In genomic region chr16:64580558-64580957, GRCh38 we compare ENCODE assay signal across 25 cellular contexts.
"Had no signal": no experiment of that assay in that cellular context is flagged by ENCODE, and none has a peak within 500 bp of the region (broad histone marks: within the 10 kb centered on the region; RNA-seq: fewer than 3 reads in every experiment).

No MANE protein-coding gene starts in this region.

- H3K9me3 Mint-ChIP-seq: activated T-helper 17 cell treated with anti-CD3 and anti-CD28 coated beads, Interleukin-2, amount 50 U/mL, for 72 hours had no signal

- ATAC-seq: activated T-helper 17 cell treated with anti-CD3 and anti-CD28 coated beads, Interleukin-2, amount 50 U/mL, for 72 hours had no signal

- H3K36me3 Mint-ChIP-seq: activated naive CD8-positive, alpha-beta T cell; brain had no signal

- H3K4me1 Mint-ChIP-seq: activated B cell treated with CpG ODN at 0.5 μM for 24 hours; activated CD4-positive, alpha-beta memory T cell treated with anti-CD3 and anti-CD28 coated beads, Interleukin-2, amount 10 ng/mL, durations not matched to agents 7 days and 5 days; activated CD4-positive, alpha-beta T cell treated with anti-CD3 and anti-CD28 coated beads, Interleukin-2, amount 10 ng/mL, durations not matched to agents 7 days and 5 days; activated T-helper 17 cell treated with anti-CD3 and anti-CD28 coated beads, Interleukin-2, amount 50 U/mL, for 72 hours; brain; central memory CD8-positive, alpha-beta T cell had no signal

- H3K4me3 Mint-ChIP-seq: activated B cell treated with CpG ODN at 0.5 μM for 24 hours; activated CD4-positive, alpha-beta memory T cell treated with anti-CD3 and anti-CD28 coated beads, Interleukin-2, amount 10 ng/mL, durations not matched to agents 7 days and 5 days; activated CD4-positive, alpha-beta T cell treated with anti-CD3 and anti-CD28 coated beads, Interleukin-2, amount 10 ng/mL, durations not matched to agents 7 days and 5 days; activated naive CD4-positive, alpha-beta T cell treated with anti-CD3 and anti-CD28 coated beads for 36 hours; activated naive CD8-positive, alpha-beta T cell; activated T-helper 17 cell treated with anti-CD3 and anti-CD28 coated beads, Interleukin-2, amount 50 U/mL, for 72 hours; brain; central memory CD8-positive, alpha-beta T cell; T-helper 1 cell treated with Interleukin-12 subunit alpha and Interleukin-12 subunit beta and Interleukin-4 antibody, amounts not matched to agents 30 μg/mL and 1 μg/mL, for 36 hours had no signal

- H3K27me3 Mint-ChIP-seq: activated B cell treated with CpG ODN at 0.5 μM for 24 hours; activated CD4-positive, alpha-beta memory T cell treated with anti-CD3 and anti-CD28 coated beads, Interleukin-2, amount 10 ng/mL, durations not matched to agents 7 days and 5 days; activated CD4-positive, alpha-beta T cell treated with anti-CD3 and anti-CD28 coated beads, Interleukin-2, amount 10 ng/mL, durations not matched to agents 7 days and 5 days; activated naive CD8-positive, alpha-beta T cell; activated T-helper 17 cell treated with anti-CD3 and anti-CD28 coated beads, Interleukin-2, amount 50 U/mL, for 72 hours; central memory CD8-positive, alpha-beta T cell had no signal

- H3K4me3 ChIP-seq: PC-9 had no signal

- H3K27ac ChIP-seq: PC-9 had no signal

- H3K27ac Mint-ChIP-seq: activated B cell treated with CpG ODN at 0.5 μM for 24 hours; activated CD4-positive, alpha-beta memory T cell treated with anti-CD3 and anti-CD28 coated beads, Interleukin-2, amount 10 ng/mL, durations not matched to agents 7 days and 5 days; activated CD4-positive, alpha-beta T cell treated with anti-CD3 and anti-CD28 coated beads, Interleukin-2, amount 10 ng/mL, durations not matched to agents 7 days and 5 days; activated naive CD4-positive, alpha-beta T cell treated with anti-CD3 and anti-CD28 coated beads for 36 hours; activated naive CD8-positive, alpha-beta T cell; activated T-helper 17 cell treated with anti-CD3 and anti-CD28 coated beads, Interleukin-2, amount 50 U/mL, for 72 hours; brain; T-helper 1 cell treated with Interleukin-12 subunit alpha and Interleukin-12 subunit beta and Interleukin-4 antibody, amounts not matched to agents 30 μg/mL and 1 μg/mL, for 36 hours had no signal

- DNase-seq: activated B cell treated with CpG ODN at 0.5 μM for 24 hours; activated CD4-positive, alpha-beta memory T cell treated with anti-CD3 and anti-CD28 coated beads, Interleukin-2, amount 10 ng/mL, durations not matched to agents 7 days and 5 days; activated CD4-positive, alpha-beta T cell treated with anti-CD3 and anti-CD28 coated beads for 1 hour; activated CD4-positive, alpha-beta T cell treated with anti-CD3 and anti-CD28 coated beads, Interleukin-2, amount 10 ng/mL, durations not matched to agents 7 days and 5 days; activated gamma-delta T cell; activated naive CD4-positive, alpha-beta T cell treated with anti-CD3 and anti-CD28 coated beads for 36 hours; activated T-cell treated with anti-CD3 and anti-CD28 coated beads for 4 hours; activated T-cell treated with anti-CD3 and anti-CD28 coated beads, Interleukin-2, amount 50 U/mL, for 48 hours; amygdala; Kasumi-1; KBM-7; NCI-H1105 treated with DMSO at 0.1 percent for 48 hours; NCI-H146; NCI-H187 treated with DMSO at 0.1 percent for 48 hours; NCI-H2081 treated with DMSO at 0.1 percent for 48 hours; NCI-H446; NCI-H524; NK-92 treated with Interleukin-12 subunit alpha and Interleukin-12 subunit beta, amount 100 ng/mL, for 24 hours; PC-9; SHP77 treated with DMSO at 0.1 percent for 48 hours had no signal
